14 cellular contexts compared by ENCODE assay signal in the genomic region with DNA sequence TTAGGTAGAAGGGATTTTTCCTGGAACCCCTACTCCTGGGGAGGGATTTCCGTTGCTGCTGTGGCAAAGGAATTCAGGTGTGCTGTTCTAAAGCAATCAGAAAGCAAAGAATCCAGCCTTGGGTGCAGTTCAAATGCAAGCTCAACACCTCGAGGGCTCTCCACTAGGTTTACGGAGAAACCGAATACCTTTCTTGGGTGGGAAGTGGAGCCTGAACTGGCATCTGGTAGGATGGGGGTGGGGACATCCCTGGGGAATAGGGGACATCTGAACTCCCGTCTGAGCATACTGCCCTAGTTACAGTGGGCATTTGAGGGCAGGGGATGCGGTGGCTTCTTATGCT. TPM values are rescaled to one million over a fixed set of nuclear protein-coding genes. Genes with fewer than 3 reads are reported as not detected.
DNase-seq lines count a peak whose midpoint lies in the region; ATAC-seq and TF ChIP-seq lines count a peak whose summit lies in the region.
"Had no signal": no experiment of that assay in that cellular context is flagged by ENCODE, and none has a peak within 500 bp of the region (broad histone marks: within the 10 kb centered on the region; RNA-seq: fewer than 3 reads in every experiment).

No MANE protein-coding gene starts in this region.

- TF ChIP-seq CTCF in endodermal cell (conservative IDR thresholded peaks at IDR 0.05) (no peak), nephron (IDR thresholded peaks at IDR 0.05; ENCODE audit: unreplicated experiment in 3 of 3) (no peak), ovary (IDR thresholded peaks at IDR 0.05) (no peak)

- H3K36me3 ChIP-seq in endodermal cell (ENCODE audit: control insufficient read depth, insufficient read depth, low read length) = no peaks in the 10 kb centered on the region
- no peaks in the 10 kb centered on the region for H3K36me3 ChIP-seq in CD4-positive, alpha-beta memory T cell (ENCODE audit: insufficient read depth, low read length)
- H3K36me3 ChIP-seq in ovary = no peaks in the 10 kb centered on the region

- H3K4me1 ChIP-seq in endodermal cell (ENCODE audit: control insufficient read depth, insufficient read depth, low read length) = peaks cover 4% of the 10 kb centered on the region
- H3K4me1 ChIP-seq in CD4-positive, alpha-beta memory T cell (ENCODE audit: insufficient read depth, low read length) = peaks cover 3% of the 10 kb centered on the region
- H3K4me1 ChIP-seq in ovary (ENCODE audit: insufficient read depth) = peaks cover 1% of the 10 kb centered on the region

- DNase-seq in DMS 273 (lab: John Stamatoyannopoulos, UW; ENCODE audit: unreplicated experiment) (peak; percentile 78), NCI-H2171 (lab: John Stamatoyannopoulos, UW) (peak; percentile 84), endodermal cell (no peak), ovary (no peak)
- no peak for DNase-seq in CD4-positive, alpha-beta memory T cell
- no peak for DNase-seq in activated CD4-positive, alpha-beta memory T cell treated with anti-CD3 and anti-CD28 coated beads for 36 hours
- DNase-seq: activated CD4-positive, alpha-beta T cell treated with anti-CD3 and anti-CD28 coated beads, Interleukin-2, amount 50 U/mL, for 4 hours; GOT3; NCI-H2029 treated with DMSO at 0.1 percent for 48 hours; T-helper 2 cell had no signal

- H3K4me3 ChIP-seq in endodermal cell (ENCODE audit: low read length) (peak overlapping the region; percentile 89), ovary (no peak overlapping the region)
- H3K4me3 ChIP-seq in CD4-positive, alpha-beta memory T cell (ENCODE audit: low read length in 2 of 2) = no peak overlapping the region

- TF ChIP-seq EP300 in ovary (IDR thresholded peaks at IDR 0.05) = no peak

- H3K9me3 Mint-ChIP-seq in endodermal cell (no peaks in the 10 kb centered on the region), nephron (no peaks in the 10 kb centered on the region)
- H3K9me3 Mint-ChIP-seq in CD4-positive, alpha-beta memory T cell = peaks cover 0 to 7% (median 1%) of the 10 kb centered on the region in 8 donors
- H3K9me3 Mint-ChIP-seq in activated CD4-positive, alpha-beta memory T cell treated with anti-CD3 and anti-CD28 coated beads for 36 hours = no peaks in the 10 kb centered on the region
- H3K9me3 Mint-ChIP-seq: activated naive CD4-positive, alpha-beta T cell treated with anti-CD3 and anti-CD28 coated beads, Interleukin-2, amount 50 U/mL, for 24 hours had no signal

- H3K9ac ChIP-seq in endodermal cell (ENCODE audit: extremely low read depth, low read length, poor library complexity, severe bottlenecking) = peak overlapping the region; percentile 53

- no peaks in the 10 kb centered on the region for H3K9me3 ChIP-seq in endodermal cell (ENCODE audit: control insufficient read depth, low read length)
- H3K9me3 ChIP-seq in CD4-positive, alpha-beta memory T cell (ENCODE audit: control insufficient read depth in 1 of 2, low read length in 2 of 2) = no peaks in the 10 kb centered on the region
- no peaks in the 10 kb centered on the region for H3K9me3 ChIP-seq in ovary

- no peak overlapping the region for H3K27ac ChIP-seq in endodermal cell (ENCODE audit: low read depth, low read length)
- H3K27ac ChIP-seq in CD4-positive, alpha-beta memory T cell (ENCODE audit: low read depth, low read length) = no peak overlapping the region
- H3K27ac ChIP-seq in ovary = no peak overlapping the region

- H3K36me3 Mint-ChIP-seq in endodermal cell (ENCODE audit: low read depth) (no peaks in the 10 kb centered on the region), nephron (ENCODE audit: low read depth) (no peaks in the 10 kb centered on the region)
- no peaks in the 10 kb centered on the region for H3K36me3 Mint-ChIP-seq in CD4-positive, alpha-beta memory T cell
- H3K36me3 Mint-ChIP-seq in activated CD4-positive, alpha-beta memory T cell treated with anti-CD3 and anti-CD28 coated beads for 36 hours = no peaks in the 10 kb centered on the region
- H3K36me3 Mint-ChIP-seq: activated naive CD4-positive, alpha-beta T cell treated with anti-CD3 and anti-CD28 coated beads, Interleukin-2, amount 50 U/mL, for 24 hours had no signal

- POLR2A ChIA-PET in CD4-positive, alpha-beta memory T cell (lab: Charles Lee; ENCODE audit: partially characterized antibody) = no interaction called here
- POLR2A ChIA-PET in activated CD4-positive, alpha-beta memory T cell treated with anti-CD3 and anti-CD28 coated beads for 36 hours (lab: Charles Lee) = no interaction called here

- H3K4me1 Mint-ChIP-seq in endodermal cell (peaks cover 20% of the 10 kb centered on the region), nephron (no peaks in the 10 kb centered on the region)
- H3K4me1 Mint-ChIP-seq in CD4-positive, alpha-beta memory T cell = peaks cover 0 to 15% (median 3%) of the 10 kb centered on the region in 4 donors
- peaks cover 6% of the 10 kb centered on the region for H3K4me1 Mint-ChIP-seq in activated CD4-positive, alpha-beta memory T cell treated with anti-CD3 and anti-CD28 coated beads for 36 hours (ENCODE audit: low read depth)

- WGBS in endodermal cell (ENCODE audit: insufficient coverage in 1 of 2, insufficient read length in 1 of 2), 2 experiments = 47 to 69% methylated on average over 3 to 6 of the region's 6 CpGs
- 80 to 83% (median 82%) methylated on average over 6 of the region's 6 CpGs for WGBS in ovary, 3 donors

- H3K27me3 Mint-ChIP-seq in endodermal cell (ENCODE audit: insufficient read depth) (peaks cover 24% of the 10 kb centered on the region), nephron (ENCODE audit: low read depth) (peaks cover 62% of the 10 kb centered on the region)
- peaks cover 28 to 30% of the 10 kb centered on the region in 2 donors for H3K27me3 Mint-ChIP-seq in CD4-positive, alpha-beta memory T cell
- peaks cover 34% of the 10 kb centered on the region for H3K27me3 Mint-ChIP-seq in activated CD4-positive, alpha-beta memory T cell treated with anti-CD3 and anti-CD28 coated beads for 36 hours

- intact Hi-C loops in CD4-positive, alpha-beta memory T cell (cut with micrococcal nuclease) = no loop called here
- intact Hi-C loops in ovary (cut with DNase I) = no loop called here
- intact Hi-C loops in activated CD4-positive, alpha-beta memory T cell treated with anti-CD3 and anti-CD28 coated beads for 36 hours (cut with micrococcal nuclease) = no loop called here

- CTCF ChIA-PET in CD4-positive, alpha-beta memory T cell (lab: Charles Lee; ENCODE audit: partially characterized antibody) = no interaction called here
- CTCF ChIA-PET in activated CD4-positive, alpha-beta memory T cell treated with anti-CD3 and anti-CD28 coated beads for 36 hours (lab: Charles Lee) = no interaction called here

- H3K27me3 ChIP-seq in endodermal cell (ENCODE audit: control insufficient read depth, insufficient read depth, low read length, poor library complexity, severe bottlenecking) (peaks cover 23% of the 10 kb centered on the region), ovary (no peaks in the 10 kb centered on the region)
- H3K27me3 ChIP-seq in CD4-positive, alpha-beta memory T cell (ENCODE audit: insufficient read depth, low read length) = peaks cover 12% of the 10 kb centered on the region

- TF ChIP-seq POLR2A in ovary (IDR thresholded peaks at IDR 0.05) = no peak

- H3K27ac Mint-ChIP-seq in endodermal cell (no peak overlapping the region), nephron (no peak overlapping the region)
- no peak overlapping the region for H3K27ac Mint-ChIP-seq in CD4-positive, alpha-beta memory T cell
- no peak overlapping the region for H3K27ac Mint-ChIP-seq in activated CD4-positive, alpha-beta memory T cell treated with anti-CD3 and anti-CD28 coated beads for 36 hours
- H3K27ac Mint-ChIP-seq: activated naive CD4-positive, alpha-beta T cell treated with anti-CD3 and anti-CD28 coated beads, Interleukin-2, amount 50 U/mL, for 24 hours had no signal

- ATAC-seq in GM18867 (IDR thresholded peaks at IDR 0.05; ENCODE audit: unreplicated experiment) = no peak

- H3K4me3 Mint-ChIP-seq in endodermal cell = peak overlapping the region; percentile 96
- peak overlapping the region; percentile 91 to 96 (median 91) for H3K4me3 Mint-ChIP-seq in nephron
- peak overlapping the region in 4 of 8 donors; percentile 40 to 79 (median 64) for H3K4me3 Mint-ChIP-seq in CD4-positive, alpha-beta memory T cell
- no peak overlapping the region for H3K4me3 Mint-ChIP-seq in activated CD4-positive, alpha-beta memory T cell treated with anti-CD3 and anti-CD28 coated beads for 36 hours

RNA-seq across cellular contexts. Expression of a gene that starts 1.5 kb away (rescaled TPM):
- 10 to 100 TPM; 14.2 to 21.9 TPM for total RNA-seq in endodermal cell
- 6.9 TPM for polyA plus RNA-seq in endodermal cell (2013, experiment 1 of 2)
- 5.9 TPM for polyA plus RNA-seq in endodermal cell (2013, experiment 2 of 2)
- total RNA-seq in CD4-positive, alpha-beta memory T cell = not detected
- polyA plus RNA-seq in CD4-positive, alpha-beta memory T cell = under 1 TPM in 1 of 2 donors, not detected in 1; 0.07 TPM
- total RNA-seq in ovary = 10 to 100 TPM in 4 of 7 donors, 1 to 10 TPM in 3; 6.8 to 16.5 (median 10.1) TPM
- 1 to 10 TPM; 6.9 to 7.6 TPM for polyA plus RNA-seq in ovary
- total RNA-seq in activated CD4-positive, alpha-beta memory T cell treated with anti-CD3 and anti-CD28 coated beads for 36 hours = not detected
- total RNA-seq: mononuclear cell had no signal

Comparison
In these comparisons a context has a peak if more than half of its experiments do, and no peak if none do; other contexts are left out.
1. DNase-seq: peak in DMS 273 (single experiment) and NCI-H2171 (single experiment); none in endodermal cell (single experiment), CD4-positive, alpha-beta memory T cell (0 of 5), ovary (0 of 5) and activated CD4-positive, alpha-beta memory T cell treated with anti-CD3 and anti-CD28 coated beads for 36 hours (single experiment).
2. RNA of a gene that starts 1.5 kb away (total RNA-seq): 14.2 to 21.9 TPM in endodermal cell and 6.8 to 16.5 TPM in ovary; not detected in activated CD4-positive, alpha-beta memory T cell treated with anti-CD3 and anti-CD28 coated beads for 36 hours and not detected in CD4-positive, alpha-beta memory T cell; every median in the first group is over 4 times any median in the second.